Comparison of ENCODE assay signal across 28 cellular contexts in the genomic region with DNA sequence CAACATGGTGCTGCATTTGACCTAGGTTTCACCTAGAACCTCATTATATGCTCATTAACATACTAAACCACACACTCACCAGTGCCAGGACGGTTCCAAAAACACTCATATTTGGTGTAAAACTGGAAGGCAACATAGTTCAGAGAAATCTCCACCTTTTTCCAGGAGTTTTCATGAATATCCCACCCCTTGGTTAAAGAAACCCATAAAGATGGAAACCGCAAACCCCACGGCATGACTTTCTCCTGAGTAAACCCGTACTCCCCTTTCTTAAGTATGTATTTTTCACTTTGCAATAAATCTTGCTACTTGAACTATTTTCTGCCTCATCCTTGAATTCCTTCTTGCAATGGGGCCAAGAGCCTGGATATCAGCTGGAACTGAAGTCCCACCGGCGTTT.
"Had no signal": no experiment of that assay in that cellular context is flagged by ENCODE, and none has a peak within 500 bp of the region (broad histone marks: within the 10 kb centered on the region; RNA-seq: fewer than 3 reads in every experiment).

No MANE protein-coding gene starts in this region.

- ATAC-seq: activated CD4-positive, alpha-beta T cell treated with anti-CD3 and anti-CD28 coated beads for 36 hours; activated CD8-positive, alpha-beta memory T cell treated with anti-CD3 and anti-CD28 coated beads, Interleukin-2, amount 10 ng/mL, durations not matched to agents 7 days and 5 days; activated CD8-positive, alpha-beta T cell treated with anti-CD3 and anti-CD28 coated beads, Interleukin-2, amount 10 ng/mL, durations not matched to agents 7 days and 5 days; activated naive CD8-positive, alpha-beta T cell treated with anti-CD3 and anti-CD28 coated beads, Interleukin-2, amount 50 U/mL, for 24 hours; effector memory CD8-positive, alpha-beta T cell; gastroesophageal sphincter; heart right ventricle had no signal

- DNase-seq: activated CD4-positive, alpha-beta memory T cell treated with anti-CD3 and anti-CD28 coated beads for 36 hours; activated CD4-positive, alpha-beta T cell treated with anti-CD3 and anti-CD28 coated beads for 36 hours; activated CD4-positive, alpha-beta T cell treated with anti-CD3 and anti-CD28 coated beads, Interleukin-2, amount 10 ng/mL, durations not matched to agents 24 days and 14 days; activated CD4-positive, CD25-positive, alpha-beta regulatory T cell; activated CD4-positive, CD25-positive, alpha-beta regulatory T cell treated with anti-CD3 and anti-CD28 coated beads, Interleukin-2, amount 50 U/mL, for 72 hours; activated CD8-positive, alpha-beta memory T cell treated with anti-CD3 and anti-CD28 coated beads, Interleukin-2, amount 10 ng/mL, durations not matched to agents 7 days and 5 days; activated CD8-positive, alpha-beta memory T cell treated with anti-CD3 and anti-CD28 coated beads, Interleukin-2, amount 50 U/mL, for 4 hours; activated CD8-positive, alpha-beta T cell treated with anti-CD3 and anti-CD28 coated beads, Interleukin-2, amount 10 ng/mL, durations not matched to agents 7 days and 5 days; activated effector memory CD4-positive, alpha-beta T cell treated with anti-CD3 and anti-CD28 coated beads, Interleukin-2, amount 50 U/mL, for 16 hours; activated naive CD4-positive, alpha-beta T cell treated with anti-CD3 and anti-CD28 coated beads for 36 hours; activated naive CD8-positive, alpha-beta T cell treated with anti-CD3 and anti-CD28 coated beads for 36 hours; activated naive CD8-positive, alpha-beta T cell treated with anti-CD3 and anti-CD28 coated beads, Interleukin-2, amount 50 U/mL, for 24 hours; activated T-cell treated with anti-CD3 and anti-CD28 coated beads, Interleukin-2, amount 50 U/mL, for 1 hour; activated T-cell treated with anti-CD3 and anti-CD28 coated beads, Interleukin-2, amount 50 U/mL, for 48 hours; adrenal gland; caudate nucleus; cortex of kidney; dermis blood vessel endothelial cell; effector CD4-positive, alpha-beta T cell; effector memory CD8-positive, alpha-beta T cell; erythroblast; foreskin melanocyte; heart right ventricle; T-helper 2 cell had no signal

- H3K4me3 ChIP-seq: adrenal gland, ascending aorta, esophagus muscularis mucosa, gastroesophageal sphincter, heart right ventricle, hepatocyte had no signal
